Comparison of ENCODE assay signal across 9 cellular contexts in genomic region chr13:38957794-38958592, GRCh38. TPM values are rescaled to one million over a fixed set of nuclear protein-coding genes. Genes with fewer than 3 reads are reported as not detected.
"Had no signal": no experiment of that assay in that cellular context is flagged by ENCODE, and none has a peak within 500 bp of the region (broad histone marks: within the 10 kb centered on the region; RNA-seq: fewer than 3 reads in every experiment).

No MANE protein-coding gene starts in this region.

- H3K9ac ChIP-seq: GM23248 had no signal

- H3K4me3 ChIP-seq: GM23248 had no signal

- FAIRE-seq: H54 had no signal

- H3K27ac ChIP-seq: GM23248, HL-60 had no signal

- DNase-seq: GM23248, GOT3, H9, HCEC 1CT, KG1 had no signal

- H2AFZ ChIP-seq: GM23248 had no signal

RNA-seq across cellular contexts. Expression of gene STOML3, which starts 32.6 kb away (rescaled TPM):
- total RNA-seq: GM23248, H9, HT1080 had no signal
- polyA plus RNA-seq: GM23248, IgD-negative memory B cell had no signal
